In the genomic region with DNA sequence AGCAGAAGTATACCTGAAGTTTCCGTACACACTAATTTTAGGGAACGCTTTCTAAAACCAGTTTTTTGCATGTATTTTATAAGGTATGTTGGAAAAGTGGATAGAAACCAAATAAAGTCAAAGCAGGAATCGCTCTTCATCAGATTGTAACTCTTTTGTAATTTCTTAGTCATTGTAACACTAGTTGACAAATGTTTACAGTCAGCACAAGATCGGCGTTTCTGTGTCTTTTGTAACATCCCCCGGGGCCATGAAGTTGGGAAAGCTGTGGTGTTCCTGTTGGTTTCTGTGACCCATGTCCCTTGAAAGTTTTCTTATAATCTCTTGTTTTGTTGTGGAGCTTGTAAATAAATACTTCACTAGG, we compare ENCODE assay signal across 8 cellular contexts. TPM values are rescaled to one million over a fixed set of nuclear protein-coding genes. Genes with fewer than 3 reads are reported as not detected.
DNase-seq lines count a peak whose midpoint lies in the region; ATAC-seq and TF ChIP-seq lines count a peak whose summit lies in the region.

No MANE protein-coding gene starts in this region.

- H3K9me3 Mint-ChIP-seq in CD14-positive monocyte, result peaks cover 0 to 4% (median 0%) of the 10 kb centered on the region in 7 donors
- H3K9me3 Mint-ChIP-seq in neural crest cell, result no peaks in the 10 kb centered on the region

- peaks cover 2 to 9% of the 10 kb centered on the region in 2 donors for H3K36me3 Mint-ChIP-seq in CD14-positive monocyte
- H3K36me3 Mint-ChIP-seq in neural crest cell (ENCODE audit: low read depth), result no peaks in the 10 kb centered on the region

- peaks cover 52% of the 10 kb centered on the region for H3K4me1 Mint-ChIP-seq in CD14-positive monocyte
- H3K4me1 Mint-ChIP-seq in neural crest cell, result peaks cover 9% of the 10 kb centered on the region

- DNase-seq in CD14-positive monocyte (ENCODE audit: low spot score) (peak; percentile 53), neural crest cell (ENCODE audit: low read depth, low spot score) (no peak), MV-4-11 (lab: John Stamatoyannopoulos, UW) (no peak), NCI-H1092 (lab: John Stamatoyannopoulos, UW) (no peak)

- intact Hi-C loops in CD14-positive monocyte (cut with micrococcal nuclease), result loop anchor here (5.0 to 10.0 kb wide), 6 partner anchors 67 to 1703 kb away; partner anchors contain the start of genes ARL6IP6 (in 1 of the 2), MMADHC (in 1 of the 2), PRPF40A (in 1 of the 2) and RIF1 (in 1 of the 2)

- H3K27ac Mint-ChIP-seq in CD14-positive monocyte (peak overlapping the region; percentile 93 to 99 (median 97)), neural crest cell (ENCODE audit: unreplicated experiment) (peak overlapping the region; percentile 29)

- peak overlapping the region; percentile 87 to 94 for H3K4me3 Mint-ChIP-seq in CD14-positive monocyte
- H3K4me3 Mint-ChIP-seq in neural crest cell, result peak overlapping the region; percentile 82

- ATAC-seq in GM19035 (IDR thresholded peaks at IDR 0.05; ENCODE audit: unreplicated experiment) (peak; percentile 21), HG03159 (IDR thresholded peaks at IDR 0.05; ENCODE audit: unreplicated experiment) (peak; percentile 16), esophagus mucosa (peak; percentile 14)

- H3K27ac ChIP-seq in VCaP, result peak overlapping the region; percentile 83

- no peak for TF ChIP-seq CTCF in CD14-positive monocyte (IDR thresholded peaks at IDR 0.05)
- TF ChIP-seq CTCF in VCaP (conservative IDR thresholded peaks at IDR 0.05), result no peak
- TF ChIP-seq CTCF in neural crest cell (conservative IDR thresholded peaks at IDR 0.05), result no peak

- no peaks in the 10 kb centered on the region for H3K27me3 Mint-ChIP-seq in CD14-positive monocyte (ENCODE audit: low read depth in 3 of 3)
- peaks cover 9% of the 10 kb centered on the region for H3K27me3 Mint-ChIP-seq in neural crest cell (ENCODE audit: low read depth)

RNA-seq across cellular contexts. Expression of gene NMI, which starts 0.5 kb away (rescaled TPM):
- 10 to 100 TPM; 72.3 to 83.0 TPM for polyA plus RNA-seq in CD14-positive monocyte
- 11.6 TPM for total RNA-seq in esophagus mucosa
- 1.3 and 1.8 TPM in 2 replicates for total RNA-seq in neural crest cell

RNA-seq across cellular contexts. Expression of gene RBM43, which starts 28.3 kb away (rescaled TPM):
- polyA plus RNA-seq in CD14-positive monocyte, result under 1 TPM; 0.24 to 0.38 TPM
- total RNA-seq in esophagus mucosa (3.1 TPM), neural crest cell (8.1 and 8.9 TPM in 2 replicates)
